Comparison of ENCODE assay signal across 22 cellular contexts in genomic region chr3:112585782-112586181, GRCh38. TPM values are rescaled to one million over a fixed set of nuclear protein-coding genes. Genes with fewer than 3 reads are reported as not detected.
"Had no signal": no experiment of that assay in that cellular context is flagged by ENCODE, and none has a peak within 500 bp of the region (broad histone marks: within the 10 kb centered on the region; RNA-seq: fewer than 3 reads in every experiment).

No MANE protein-coding gene starts in this region.

- H3K27me3 Mint-ChIP-seq: activated CD4-positive, alpha-beta memory T cell treated with anti-CD3 and anti-CD28 coated beads for 36 hours; activated naive CD8-positive, alpha-beta T cell treated with anti-CD3 and anti-CD28 coated beads for 36 hours had no signal

- FAIRE-seq: endometrium had no signal

- H3K4me1 ChIP-seq: body of pancreas, parathyroid adenoma, upper lobe of right lung had no signal

- H3K9ac ChIP-seq: parathyroid adenoma had no signal

- H3K9me3 ChIP-seq: body of pancreas, thoracic aorta, upper lobe of right lung had no signal

- DNase-seq: activated CD4-positive, alpha-beta memory T cell treated with anti-CD3 and anti-CD28 coated beads for 36 hours; activated CD4-positive, alpha-beta T cell treated with anti-CD3 and anti-CD28 coated beads for 4 hours; activated naive CD4-positive, alpha-beta T cell; activated naive CD8-positive, alpha-beta T cell treated with anti-CD3 and anti-CD28 coated beads for 36 hours; activated T-cell treated with anti-CD3 and anti-CD28 coated beads for 4 hours; amygdala; body of pancreas; immature natural killer cell; kidney glomerular epithelial cell; mesenchymal stem cell; natural killer cell; stimulated activated CD4-positive, alpha-beta T cell treated with anti-CD3 and anti-CD28 coated beads, Interleukin-4, amount 100 ng/mL, for 24 hours; T-helper 2 cell; upper lobe of right lung; WERI-Rb-1 had no signal

- H3K4me3 ChIP-seq: body of pancreas, coronary artery, thoracic aorta, upper lobe of right lung had no signal

- H3K27ac Mint-ChIP-seq: activated CD4-positive, alpha-beta memory T cell treated with anti-CD3 and anti-CD28 coated beads for 36 hours; activated naive CD8-positive, alpha-beta T cell treated with anti-CD3 and anti-CD28 coated beads for 36 hours; activated T-helper 1 cell treated with anti-CD3 and anti-CD28 coated beads, Interleukin-12 subunit alpha, Interleukin-12 subunit beta, Interleukin-2, Interleukin-4 antibody, amounts not matched to agents 30 ng/mL and 10 ng/mL and 1 ng/mL, durations not matched to agents 14 hours and 24 hours and 36 hours; natural killer cell; stimulated activated effector memory CD8-positive, alpha-beta T cell treated with anti-CD3 and anti-CD28 coated beads, Interleukin-12 subunit alpha, Interleukin-12 subunit beta, amount 100 ng/mL, for 72 hours had no signal

- H3K9me3 Mint-ChIP-seq: activated CD4-positive, alpha-beta memory T cell treated with anti-CD3 and anti-CD28 coated beads for 36 hours; activated naive CD8-positive, alpha-beta T cell treated with anti-CD3 and anti-CD28 coated beads for 36 hours; activated T-helper 1 cell treated with anti-CD3 and anti-CD28 coated beads, Interleukin-12 subunit alpha, Interleukin-12 subunit beta, Interleukin-2, Interleukin-4 antibody, amounts not matched to agents 30 ng/mL and 10 ng/mL and 1 ng/mL, durations not matched to agents 14 hours and 24 hours and 36 hours; immature natural killer cell; natural killer cell; stimulated activated effector memory CD8-positive, alpha-beta T cell treated with anti-CD3 and anti-CD28 coated beads, Interleukin-12 subunit alpha, Interleukin-12 subunit beta, amount 100 ng/mL, for 72 hours had no signal

- H3K27me3 ChIP-seq: body of pancreas, upper lobe of right lung had no signal

- ATAC-seq: body of pancreas; natural killer cell; sciatic nerve; stimulated activated effector memory CD8-positive, alpha-beta T cell treated with anti-CD3 and anti-CD28 coated beads, Interleukin-12 subunit alpha, Interleukin-12 subunit beta, amount 100 ng/mL, for 72 hours; upper lobe of right lung had no signal

- H2AFZ ChIP-seq: parathyroid adenoma had no signal

- H3K4me3 Mint-ChIP-seq: activated CD4-positive, alpha-beta memory T cell treated with anti-CD3 and anti-CD28 coated beads for 36 hours; activated naive CD8-positive, alpha-beta T cell treated with anti-CD3 and anti-CD28 coated beads for 36 hours; activated T-helper 1 cell treated with anti-CD3 and anti-CD28 coated beads, Interleukin-12 subunit alpha, Interleukin-12 subunit beta, Interleukin-2, Interleukin-4 antibody, amounts not matched to agents 30 ng/mL and 10 ng/mL and 1 ng/mL, durations not matched to agents 14 hours and 24 hours and 36 hours; immature natural killer cell; natural killer cell; stimulated activated effector memory CD8-positive, alpha-beta T cell treated with anti-CD3 and anti-CD28 coated beads, Interleukin-12 subunit alpha, Interleukin-12 subunit beta, amount 100 ng/mL, for 72 hours had no signal

- H3K4me1 Mint-ChIP-seq: stimulated activated effector memory CD8-positive, alpha-beta T cell treated with anti-CD3 and anti-CD28 coated beads, Interleukin-12 subunit alpha, Interleukin-12 subunit beta, amount 100 ng/mL, for 72 hours had no signal

- H3K79me2 ChIP-seq: parathyroid adenoma had no signal

- H3K27ac ChIP-seq: body of pancreas, coronary artery, parathyroid adenoma, thoracic aorta, upper lobe of right lung, WERI-Rb-1 had no signal

RNA-seq across cellular contexts. Expression of gene CCDC80, which starts 55.2 kb away (rescaled TPM):
- total RNA-seq: activated CD4-positive, alpha-beta memory T cell treated with anti-CD3 and anti-CD28 coated beads for 36 hours; activated naive CD8-positive, alpha-beta T cell treated with anti-CD3 and anti-CD28 coated beads for 36 hours had no signal
